ENCODE assay signal across 8 cellular contexts in genomic region chr1:20100632-20101355, GRCh38. TPM values are rescaled to one million over a fixed set of nuclear protein-coding genes. Genes with fewer than 3 reads are reported as not detected.
DNase-seq lines count a peak whose midpoint lies in the region; ATAC-seq and TF ChIP-seq lines count a peak whose summit lies in the region.

No MANE protein-coding gene starts in this region.

- no peaks in the 10 kb centered on the region for H3K9me3 Mint-ChIP-seq in activated CD4-positive, alpha-beta T cell treated with anti-CD3 and anti-CD28 coated beads, Interleukin-2, amount 10 ng/mL, durations not matched to agents 7 days and 5 days
- peaks cover 4% of the 10 kb centered on the region for H3K9me3 Mint-ChIP-seq in nephron

- no peak overlapping the region for H3K27ac Mint-ChIP-seq in activated CD4-positive, alpha-beta T cell treated with anti-CD3 and anti-CD28 coated beads, Interleukin-2, amount 10 ng/mL, durations not matched to agents 7 days and 5 days
- H3K27ac Mint-ChIP-seq in nephron = no peak overlapping the region

- no peaks in the 10 kb centered on the region for H3K36me3 Mint-ChIP-seq in activated CD4-positive, alpha-beta T cell treated with anti-CD3 and anti-CD28 coated beads, Interleukin-2, amount 10 ng/mL, durations not matched to agents 7 days and 5 days (ENCODE audit: low read depth)
- no peaks in the 10 kb centered on the region for H3K36me3 Mint-ChIP-seq in nephron (ENCODE audit: low read depth)

- no peak for ATAC-seq in HG02678 (IDR thresholded peaks at IDR 0.05; ENCODE audit: unreplicated experiment)

- CTCF ChIA-PET in activated CD4-positive, alpha-beta T cell treated with anti-CD3 and anti-CD28 coated beads, Interleukin-2, amount 10 ng/mL, durations not matched to agents 7 days and 5 days (lab: Charles Lee) = interaction anchor here (0.5 kb wide), 1 partner anchor 112 kb away, joined by 3 read pairs; no protein-coding TSS in a partner anchor

- DNase-seq in activated CD4-positive, alpha-beta T cell treated with anti-CD3 and anti-CD28 coated beads for 24 hours (ENCODE audit: low read depth in 2 of 2) = peak; percentile 14 to 16
- DNase-seq in activated CD4-positive, alpha-beta T cell treated with anti-CD3 and anti-CD28 coated beads for 1 hour = no peak
- DNase-seq in NB4 (ENCODE audit: low read depth) = peak; percentile 62
- peak; percentile 33 for DNase-seq in activated CD4-positive, alpha-beta T cell treated with anti-CD3 and anti-CD28 coated beads, Interleukin-2, amount 10 ng/mL, durations not matched to agents 7 days and 5 days
- peak; percentile 28 for DNase-seq in fibroblast of gingiva (ENCODE audit: low read depth)
- DNase-seq in KG1 (lab: John Stamatoyannopoulos, UW) = no peak

- TF ChIP-seq CTCF in NB4 (IDR thresholded peaks at IDR 0.05; ENCODE audit: low read depth, low read length) = peak; percentile 77
- peak; percentile 70 to 79 (median 77) for TF ChIP-seq CTCF in nephron (IDR thresholded peaks at IDR 0.05; ENCODE audit: unreplicated experiment in 3 of 3)

- peaks cover 2% of the 10 kb centered on the region for H3K27me3 Mint-ChIP-seq in activated CD4-positive, alpha-beta T cell treated with anti-CD3 and anti-CD28 coated beads, Interleukin-2, amount 10 ng/mL, durations not matched to agents 7 days and 5 days
- peaks cover 9% of the 10 kb centered on the region for H3K27me3 Mint-ChIP-seq in nephron (ENCODE audit: low read depth)

- H3K4me3 ChIP-seq in NB4 (ENCODE audit: low read depth, low read length) = no peak overlapping the region

- TF ChIP-seq POLR2A in NB4 (IDR thresholded peaks at IDR 0.05; ENCODE audit: extremely low read depth, insufficient read length) = no peak

- POLR2A ChIA-PET in activated CD4-positive, alpha-beta T cell treated with anti-CD3 and anti-CD28 coated beads, Interleukin-2, amount 10 ng/mL, durations not matched to agents 7 days and 5 days (lab: Charles Lee) = no interaction called here

- H3K4me3 Mint-ChIP-seq in activated CD4-positive, alpha-beta T cell treated with anti-CD3 and anti-CD28 coated beads, Interleukin-2, amount 10 ng/mL, durations not matched to agents 7 days and 5 days = no peak overlapping the region
- H3K4me3 Mint-ChIP-seq in nephron = no peak overlapping the region

- H3K4me1 Mint-ChIP-seq in activated CD4-positive, alpha-beta T cell treated with anti-CD3 and anti-CD28 coated beads, Interleukin-2, amount 10 ng/mL, durations not matched to agents 7 days and 5 days = peaks cover 10% of the 10 kb centered on the region
- peaks cover 7% of the 10 kb centered on the region for H3K4me1 Mint-ChIP-seq in nephron

RNA-seq across cellular contexts. Expression of gene PLA2G2D, which starts 18.5 kb away (rescaled TPM):
- total RNA-seq in activated CD4-positive, alpha-beta T cell treated with anti-CD3 and anti-CD28 coated beads, Interleukin-2, amount 10 ng/mL, durations not matched to agents 7 days and 5 days = not detected

RNA-seq across cellular contexts. Expression of gene PLA2G5, which starts 30.8 kb away (rescaled TPM):
- not detected for total RNA-seq in activated CD4-positive, alpha-beta T cell treated with anti-CD3 and anti-CD28 coated beads, Interleukin-2, amount 10 ng/mL, durations not matched to agents 7 days and 5 days

RNA-seq across cellular contexts. Expression of gene PLA2G2F, which starts 38.3 kb away (rescaled TPM):
- total RNA-seq in activated CD4-positive, alpha-beta T cell treated with anti-CD3 and anti-CD28 coated beads, Interleukin-2, amount 10 ng/mL, durations not matched to agents 7 days and 5 days = not detected

Comparison
In these comparisons a context has a peak if more than half of its experiments do, and no peak if none do; other contexts are left out.
1. DNase-seq: peak in activated CD4-positive, alpha-beta T cell treated with anti-CD3 and anti-CD28 coated beads for 24 hours (2 of 2), NB4 (single experiment), activated CD4-positive, alpha-beta T cell treated with anti-CD3 and anti-CD28 coated beads, Interleukin-2, amount 10 ng/mL, durations not matched to agents 7 days and 5 days (single experiment) and fibroblast of gingiva (single experiment); none in activated CD4-positive, alpha-beta T cell treated with anti-CD3 and anti-CD28 coated beads for 1 hour (single experiment) and KG1 (single experiment).